Comparison of ENCODE assay signal across 12 cellular contexts in genomic region chr10:68202965-68203358, GRCh38. TPM values are rescaled to one million over a fixed set of nuclear protein-coding genes. Genes with fewer than 3 reads are reported as not detected.
DNase-seq lines count a peak whose midpoint lies in the region; TF ChIP-seq lines count a peak whose summit lies in the region.
"Had no signal": no experiment of that assay in that cellular context is flagged by ENCODE, and none has a peak within 500 bp of the region (broad histone marks: within the 10 kb centered on the region; RNA-seq: fewer than 3 reads in every experiment).

No MANE protein-coding gene starts in this region.

- POLR2A ChIA-PET in RWPE1 (lab: Yijun Ruan, JAX; ENCODE audit: low non-redundant PET), result no interaction called here

- DNase-seq in A172 (ENCODE audit: low spot score) (peak; percentile 68), EL (peak; percentile 69), RWPE1 (ENCODE audit: low spot score) (peak; percentile 20), fibroblast of gingiva (ENCODE audit: low read depth) (peak; percentile 16), MM.1S (no peak), Ammon's horn (ENCODE audit: low spot score) (no peak), dorsolateral prefrontal cortex (no peak), epidermal melanocyte (ENCODE audit: insufficient read length, low spot score) (no peak)
- DNase-seq: effector CD4-positive, alpha-beta T cell; NCI-H2171 had no signal

- intact Hi-C loops in dorsolateral prefrontal cortex (cut with DNase I), result no loop called here

- H3K27me3 ChIP-seq in MM.1S (replicated peaks; ENCODE audit: insufficient read depth, low read length) (no peaks in the 10 kb centered on the region), dorsolateral prefrontal cortex (peaks cover 0 to 21% (median 0%) of the 10 kb centered on the region in 45 donors)
- H3K27me3 ChIP-seq: upper lobe of left lung had no signal

- H3K27ac ChIP-seq in RWPE1 (no peak overlapping the region), MM.1S (ENCODE audit: low read length) (no peak overlapping the region), dorsolateral prefrontal cortex (no peak overlapping the region)
- H3K27ac ChIP-seq: upper lobe of left lung had no signal

- CTCF ChIA-PET in RWPE1 (lab: Yijun Ruan, JAX), result interaction anchor here (0.6 to 1.6 kb wide), 8 partner anchors 10 to 1678 kb away, joined by 3 to 6 read pairs (median 4); no protein-coding TSS in a partner anchor

- H3K4me1 ChIP-seq in MM.1S (ENCODE audit: low read length), result no peaks in the 10 kb centered on the region
- H3K4me1 ChIP-seq: upper lobe of left lung had no signal

- no peaks in the 10 kb centered on the region for H4K20me1 ChIP-seq in MM.1S (ENCODE audit: insufficient read depth, low read length)

- no peaks in the 10 kb centered on the region for H3K9me3 ChIP-seq in MM.1S (replicated peaks; ENCODE audit: insufficient read depth, low read length)
- H3K9me3 ChIP-seq: upper lobe of left lung had no signal

- H3K36me3 ChIP-seq in MM.1S (replicated peaks; ENCODE audit: insufficient read depth, low read length), result no peaks in the 10 kb centered on the region
- H3K36me3 ChIP-seq: upper lobe of left lung had no signal

- H3K4me2 ChIP-seq in MM.1S (ENCODE audit: low read depth, low read length), result no peak overlapping the region

- TF ChIP-seq CTCF in RWPE1 (conservative IDR thresholded peaks at IDR 0.05; ENCODE audit: low read depth) (no peak), MM.1S (IDR thresholded peaks at IDR 0.05; ENCODE audit: low read length) (no peak), dorsolateral prefrontal cortex (IDR thresholded peaks at IDR 0.05 in 54 of 56, conservative IDR thresholded peaks at IDR 0.05 in 2 of 56; ENCODE audit: low read depth in 1 of 56, partially characterized antibody in 56 of 56) (no peak)

- H3F3A ChIP-seq in MM.1S (ENCODE audit: insufficient read depth, low read length), result no peaks in the 10 kb centered on the region

- no peak overlapping the region for H2AFZ ChIP-seq in MM.1S (ENCODE audit: low read length)

- H3K79me2 ChIP-seq in MM.1S (ENCODE audit: low read length), result no peaks in the 10 kb centered on the region

- no peaks in the 10 kb centered on the region for H3K9me2 ChIP-seq in MM.1S (replicated peaks; ENCODE audit: insufficient read depth, low read length)

- H3K4me3 ChIP-seq in MM.1S (ENCODE audit: low read length), result no peak overlapping the region
- H3K4me3 ChIP-seq in dorsolateral prefrontal cortex, result no peak overlapping the region
- H3K4me3 ChIP-seq: upper lobe of left lung had no signal

- no peak overlapping the region for H3K9ac ChIP-seq in MM.1S (ENCODE audit: low read length)

RNA-seq across cellular contexts. Expression of gene ATOH7, which starts 29.0 kb away (rescaled TPM):
- total RNA-seq in A172 (2014; rRNA removed; shearing (Covaris generic)), result not detected in 2 replicates
- total RNA-seq in dorsolateral prefrontal cortex, result 1 to 10 TPM in 108 of 120 experiments, under 1 TPM in 11, not detected in 1; 0.42 to 7.0 (median 2.2) TPM
- total RNA-seq: activated T-helper 1 cell treated with anti-CD3 and anti-CD28 coated beads, Interleukin-12 subunit alpha, Interleukin-12 subunit beta, Interleukin-2, Interleukin-4 antibody, amounts not matched to agents 30 ng/mL and 10 ng/mL and 1 ng/mL, durations not matched to agents 14 hours and 24 hours and 36 hours; upper lobe of left lung had no signal

Comparison
In these comparisons a context has a peak if more than half of its experiments do, and no peak if none do; other contexts are left out.
1. DNase-seq: peak in A172 (single experiment), EL (single experiment), RWPE1 (single experiment) and fibroblast of gingiva (single experiment); none in MM.1S (single experiment), Ammon's horn (single experiment), dorsolateral prefrontal cortex (0 of 10) and epidermal melanocyte (single experiment).